ENCODE assay signal across 21 cellular contexts in the genomic region with DNA sequence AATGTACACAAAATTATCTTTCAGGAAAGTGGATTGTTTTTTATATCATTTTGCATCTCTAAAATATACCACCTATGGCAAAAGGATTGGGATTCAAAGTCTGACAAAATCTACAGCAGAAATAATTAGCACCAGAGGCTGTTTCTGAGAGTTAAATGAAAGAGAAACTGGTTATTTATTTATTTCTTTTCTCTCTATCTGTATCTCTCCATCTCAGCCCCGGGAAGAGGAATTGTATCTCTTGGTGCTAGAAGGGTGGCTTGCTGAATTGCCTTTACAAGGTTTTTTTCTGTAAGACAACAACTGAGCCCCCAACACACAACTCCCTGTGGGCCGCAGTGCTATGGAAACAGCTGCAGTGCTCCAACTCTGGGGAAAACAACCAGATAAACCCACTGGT.
DNase-seq lines count a peak whose midpoint lies in the region; ATAC-seq and TF ChIP-seq lines count a peak whose summit lies in the region.
"Had no signal": no experiment of that assay in that cellular context is flagged by ENCODE, and none has a peak within 500 bp of the region (broad histone marks: within the 10 kb centered on the region; RNA-seq: fewer than 3 reads in every experiment).

No MANE protein-coding gene starts in this region.

- H3K36me3 ChIP-seq in SK-N-SH (replicated peaks in 1 of 2; ENCODE audit: control insufficient read depth in 1 of 2, insufficient read depth in 2 of 2, low read length in 1 of 2), result peaks cover 0 to 7% of the 10 kb centered on the region in 2 experiments
- H3K36me3 ChIP-seq in rectal smooth muscle tissue (ENCODE audit: control insufficient read depth, insufficient read depth, low read length), result no peaks in the 10 kb centered on the region

- no peaks in the 10 kb centered on the region for H3K9me3 ChIP-seq in SK-N-SH

- POLR2A ChIA-PET in SK-N-SH (lab: Yijun Ruan, JAX), result no interaction called here

- WGBS in SK-N-SH (ENCODE audit: low lambda C conversion rate), result 42% methylated on average over 2 of the region's 2 CpGs

- no peak for TF ChIP-seq CTCF in SK-N-SH (IDR thresholded peaks at IDR 0.05)
- no peak for TF ChIP-seq CTCF in dorsolateral prefrontal cortex (IDR thresholded peaks at IDR 0.05 in 54 of 56, conservative IDR thresholded peaks at IDR 0.05 in 2 of 56; ENCODE audit: low read depth in 1 of 56, partially characterized antibody in 56 of 56)

- peaks cover 3% of the 10 kb centered on the region; the same call in 1 of the 2 replicates for H4K20me1 ChIP-seq in SK-N-SH (ENCODE audit: insufficient read depth)

- peaks cover 43% of the 10 kb centered on the region for H3F3A ChIP-seq in SK-N-SH (replicated peaks; ENCODE audit: insufficient read depth)

- H3K27me3 ChIP-seq in SK-N-SH (ENCODE audit: insufficient read depth), result no peaks in the 10 kb centered on the region
- peaks cover 0 to 3% (median 0%) of the 10 kb centered on the region in 45 donors for H3K27me3 ChIP-seq in dorsolateral prefrontal cortex
- no peaks in the 10 kb centered on the region for H3K27me3 ChIP-seq in rectal smooth muscle tissue (ENCODE audit: control insufficient read depth, insufficient read depth, low read length)

- DNase-seq in SK-N-SH (no peak), dorsolateral prefrontal cortex (no peak), NCI-H146 treated with DMSO at 0.1 percent for 48 hours (lab: John Stamatoyannopoulos, UW; ENCODE audit: unreplicated experiment) (no peak), NCI-H446 treated with DMSO at 0.1 percent for 48 hours (lab: John Stamatoyannopoulos, UW) (no peak), NCI-H187 treated with DMSO at 0.1 percent for 48 hours (lab: John Stamatoyannopoulos, UW) (no peak)
- DNase-seq: CD4-positive, CD25-positive, alpha-beta regulatory T cell; DMS153; GF-D8; H7; Karpas-422; NCI-H1048; NCI-H1436 treated with DMSO at 0.1 percent for 48 hours; NCI-H2081; NCI-H510A; NCI-H748 treated with DMSO at 0.1 percent for 48 hours; NK-92 treated with Interleukin-12 subunit alpha and Interleukin-12 subunit beta, amount 100 ng/mL, for 24 hours; SHP77 had no signal

- no peak for TF ChIP-seq RAD21 in SK-N-SH (IDR thresholded peaks at IDR 0.05; ENCODE audit: low read length)

- peak overlapping the region; percentile 36; the same call in 1 of the 2 replicates for H3K4me2 ChIP-seq in SK-N-SH

- H3K9me2 ChIP-seq in SK-N-SH, result no peaks in the 10 kb centered on the region

- intact Hi-C loops in dorsolateral prefrontal cortex (cut with DNase I), result no loop called here

- ATAC-seq in SK-N-SH treated with all-trans-retinoic acid at 6 μM for 48 hours (no peak), GM18502 (IDR thresholded peaks at IDR 0.05; ENCODE audit: poor library complexity, unreplicated experiment) (no peak)

- H3K79me2 ChIP-seq in SK-N-SH (ENCODE audit: insufficient read depth), result peaks cover 7% of the 10 kb centered on the region; the same call in 1 of the 2 replicates

- no peak overlapping the region for H3K4me3 ChIP-seq in SK-N-SH (ENCODE audit: low read depth in 2 of 2, low read length in 1 of 2)
- H3K4me3 ChIP-seq in dorsolateral prefrontal cortex, result no peak overlapping the region
- no peak overlapping the region for H3K4me3 ChIP-seq in rectal smooth muscle tissue (ENCODE audit: low read length)

- H3K27ac ChIP-seq in SK-N-SH (ENCODE audit: low read depth in 2 of 2, low read length in 1 of 2) (peak overlapping the region; percentile 53 to 82; a peak in 3 of 4 replicates), dorsolateral prefrontal cortex (peak overlapping the region in 44 of 59 donors; percentile 16 to 93 (median 78)), rectal smooth muscle tissue (ENCODE audit: low read depth, low read length) (peak overlapping the region; percentile 30)
- H3K27ac ChIP-seq: 22Rv1 had no signal

- H3K9ac ChIP-seq in SK-N-SH, result no peak overlapping the region
- no peak overlapping the region for H3K9ac ChIP-seq in rectal smooth muscle tissue (ENCODE audit: low read length)

- CTCF ChIA-PET in SK-N-SH (lab: Yijun Ruan, JAX), result interaction anchor here (0.6 to 10.8 kb wide), 6 partner anchors 51 to 293 kb away, joined by 3 to 96 read pairs (median 4); no protein-coding TSS in a partner anchor

- no peak for TF ChIP-seq EP300 in SK-N-SH (IDR thresholded peaks at IDR 0.05; ENCODE audit: borderline replicate concordance in 1 of 2, low read depth in 1 of 2, low read length in 1 of 2)

- H2AFZ ChIP-seq in SK-N-SH (ENCODE audit: low read depth), result no peak overlapping the region

- peaks cover 46 to 49% of the 10 kb centered on the region in 2 experiments for H3K4me1 ChIP-seq in SK-N-SH (ENCODE audit: control insufficient read depth in 1 of 2, insufficient read depth in 2 of 2, low read depth in 1 of 2, low read length in 1 of 2)
- peaks cover 46% of the 10 kb centered on the region for H3K4me1 ChIP-seq in rectal smooth muscle tissue (ENCODE audit: control insufficient read depth, insufficient read depth, low read length)

TF ChIP-seq in SK-N-SH, 30 proteins besides CTCF, POLR2A, EP300 and RAD21:
- peak; percentile 69 for TF ChIP-seq GATA2 (CRISPR knock-in tag; IDR thresholded peaks at IDR 0.05)
- no peak for TF ChIP-seq CHD2 (IDR thresholded peaks at IDR 0.05; ENCODE audit: low read length, partially characterized antibody)

TF ChIP-seq in SK-N-SH treated with all-trans-retinoic acid at 6 μM for 48 hours, 23 proteins besides CTCF, POLR2A, EP300 and RAD21:
- no peak for TF ChIP-seq ZFP3 (CRISPR knock-in tag; IDR thresholded peaks at IDR 0.05)
TF ChIP-seq in SK-N-SH treated with all-trans-retinoic acid at 6 μM for 48 hours: peak in this region for 0.
